Comparison of ENCODE assay signal across 13 cellular contexts in the genomic region with DNA sequence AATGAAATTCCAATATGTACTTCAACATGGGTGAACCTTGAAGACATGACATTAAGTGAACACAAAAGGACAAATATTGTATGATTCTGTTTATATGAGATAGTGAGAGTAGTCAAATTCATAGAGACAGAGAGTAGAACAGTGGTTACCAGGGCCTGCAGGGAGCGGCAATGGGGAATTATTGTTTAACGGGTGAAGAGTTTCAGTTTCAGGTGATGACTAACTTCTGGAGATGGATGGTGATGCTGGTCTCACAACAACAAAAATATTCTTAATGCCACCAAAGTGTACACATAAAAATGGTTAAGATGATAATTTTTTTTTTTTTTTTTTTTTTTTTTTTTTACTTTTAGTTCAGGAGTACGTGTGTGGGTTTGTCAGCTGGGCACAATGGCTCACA.
DNase-seq lines count a peak whose midpoint lies in the region; ATAC-seq and TF ChIP-seq lines count a peak whose summit lies in the region.
"Had no signal": no experiment of that assay in that cellular context is flagged by ENCODE, and none has a peak within 500 bp of the region (broad histone marks: within the 10 kb centered on the region; RNA-seq: fewer than 3 reads in every experiment).

No MANE protein-coding gene starts in this region.

- H3K27ac Mint-ChIP-seq in CD4-positive, CD25-positive, alpha-beta regulatory T cell, result no peak overlapping the region
- H3K27ac Mint-ChIP-seq: B cell had no signal

- H3K36me3 ChIP-seq in CD4-positive, CD25-positive, alpha-beta regulatory T cell (ENCODE audit: control insufficient read depth, insufficient read depth, low read length), result no peaks in the 10 kb centered on the region

- H3K27ac ChIP-seq in CD4-positive, CD25-positive, alpha-beta regulatory T cell (ENCODE audit: insufficient read depth, low read length, poor library complexity, severe bottlenecking), result no peak overlapping the region
- H3K27ac ChIP-seq: foreskin keratinocyte had no signal

- H3K36me3 Mint-ChIP-seq in CD4-positive, CD25-positive, alpha-beta regulatory T cell, result no peaks in the 10 kb centered on the region

- DNase-seq in CD4-positive, CD25-positive, alpha-beta regulatory T cell, result peak in 1 of 3 donors; percentile 43
- DNase-seq in Right ventricle myocardium superior, result no peak
- DNase-seq in COLO668 (lab: John Stamatoyannopoulos, UW; ENCODE audit: unreplicated experiment), result no peak
- no peak for DNase-seq in foreskin fibroblast
- no peak for DNase-seq in midbrain (lab: John Stamatoyannopoulos, UW)
- DNase-seq: activated CD8-positive, alpha-beta memory T cell treated with anti-CD3 and anti-CD28 coated beads for 24 hours; central memory CD4-positive, alpha-beta T cell; foreskin keratinocyte had no signal

- intact Hi-C loops in Right ventricle myocardium superior (cut with DNase I), result no loop called here

- peaks cover 0 to 3% of the 10 kb centered on the region in 2 experiments for H3K9me3 ChIP-seq in CD4-positive, CD25-positive, alpha-beta regulatory T cell (ENCODE audit: control insufficient read depth in 2 of 2, low read length in 2 of 2)

- no peak for TF ChIP-seq CTCF in foreskin fibroblast (IDR thresholded peaks at IDR 0.05; ENCODE audit: low read depth, low read length)

- peak overlapping the region in 1 of 4 donors; percentile 28 for H3K4me3 Mint-ChIP-seq in CD4-positive, CD25-positive, alpha-beta regulatory T cell
- H3K4me3 Mint-ChIP-seq: B cell had no signal

- ATAC-seq in CD4-positive, CD25-positive, alpha-beta regulatory T cell (ENCODE audit: low read depth in 2 of 2), result no peak
- peak; percentile 98 for ATAC-seq in GM18873 (IDR thresholded peaks at IDR 0.05; ENCODE audit: low FRiP score, unreplicated experiment)
- peak; percentile 99 for ATAC-seq in HG02588 (IDR thresholded peaks at IDR 0.05; ENCODE audit: unreplicated experiment)
- peak; percentile 95 for ATAC-seq in HG03457 (IDR thresholded peaks at IDR 0.05; ENCODE audit: unreplicated experiment)
- no peak for ATAC-seq in Right ventricle myocardium superior (ENCODE audit: poor library complexity)
- ATAC-seq: foreskin keratinocyte, Panc1 had no signal

- H3K9me3 Mint-ChIP-seq in CD4-positive, CD25-positive, alpha-beta regulatory T cell, result peaks cover 0 to 10% (median 5%) of the 10 kb centered on the region in 7 donors

- no peaks in the 10 kb centered on the region for H3K27me3 ChIP-seq in CD4-positive, CD25-positive, alpha-beta regulatory T cell (ENCODE audit: control insufficient read depth, insufficient read depth, low read length)
- H3K27me3 ChIP-seq: foreskin keratinocyte had no signal

- H3K4me1 ChIP-seq in CD4-positive, CD25-positive, alpha-beta regulatory T cell (ENCODE audit: control insufficient read depth, insufficient read depth, low read length, poor library complexity, severe bottlenecking), result no peaks in the 10 kb centered on the region
- H3K4me1 ChIP-seq: foreskin keratinocyte had no signal

- H3K4me1 Mint-ChIP-seq in CD4-positive, CD25-positive, alpha-beta regulatory T cell, result peaks cover 3 to 9% (median 6%) of the 10 kb centered on the region in 4 donors

- peak overlapping the region; percentile 14 for H3K4me3 ChIP-seq in CD4-positive, CD25-positive, alpha-beta regulatory T cell (ENCODE audit: low read depth, low read length)
- no peak overlapping the region for H3K4me3 ChIP-seq in foreskin fibroblast (ENCODE audit: low read depth in 1 of 2, low read length in 2 of 2)

- peaks cover 5% of the 10 kb centered on the region for H3K27me3 Mint-ChIP-seq in CD4-positive, CD25-positive, alpha-beta regulatory T cell
- H3K27me3 Mint-ChIP-seq: B cell had no signal

Comparison
In these comparisons a context has a peak if more than half of its experiments do, and no peak if none do; other contexts are left out.
1. ATAC-seq: peak in GM18873 (single experiment), HG02588 (single experiment) and HG03457 (single experiment); none in CD4-positive, CD25-positive, alpha-beta regulatory T cell (0 of 2) and Right ventricle myocardium superior (single experiment).